Comparison of ENCODE assay signal across 1 cellular context in genomic region chr11:123195182-123196059, GRCh38.
TF ChIP-seq lines count a peak whose summit lies in the region.

CLMP (minus strand) TSS chr11:123195248; CDS start chr11:123194940, 308 bp downstream.

TF ChIP-seq in SK-N-SH, 30 proteins besides CTCF, POLR2A, EP300 and RAD21 (continued from another document):
- TF ChIP-seq USF2 (IDR thresholded peaks at IDR 0.05; ENCODE audit: borderline replicate concordance, low read depth, low read length), result no peak
